In the genomic region with DNA sequence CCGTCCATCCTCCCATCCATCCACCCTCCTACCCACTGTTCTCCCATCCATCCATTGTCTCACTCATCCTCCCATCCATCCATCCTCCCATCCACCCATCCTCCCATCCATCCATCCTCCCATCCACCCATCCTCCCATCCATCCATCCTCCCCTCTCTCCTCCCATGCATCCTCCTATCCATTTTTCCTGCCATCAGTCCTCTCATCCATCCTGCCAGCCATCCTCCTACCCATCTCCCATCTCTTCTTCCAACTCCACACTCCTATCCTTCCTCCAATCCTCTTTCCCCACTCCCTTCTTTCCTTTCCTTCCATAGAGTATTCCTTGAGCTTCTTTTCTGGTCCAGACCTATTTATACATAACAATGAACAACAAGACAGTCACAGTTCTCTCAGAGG, we compare ENCODE assay signal across 22 cellular contexts. TPM values are rescaled to one million over a fixed set of nuclear protein-coding genes. Genes with fewer than 3 reads are reported as not detected.
"Had no signal": no experiment of that assay in that cellular context is flagged by ENCODE, and none has a peak within 500 bp of the region (broad histone marks: within the 10 kb centered on the region; RNA-seq: fewer than 3 reads in every experiment).

No MANE protein-coding gene starts in this region.

- FAIRE-seq: RCC 7860 had no signal

- H3K36me3 ChIP-seq: SJSA1 had no signal

- H3K4me2 ChIP-seq: KMS-11 had no signal

- H3K4me1 ChIP-seq: SJSA1 had no signal

- DNase-seq: IMR-90, Kasumi-1, MM.1S, NCI-H1092 treated with DMSO at 0.1 percent for 48 hours, NCI-H1436, NCI-H187, NCI-H2029, NCI-H2171 treated with DMSO at 0.1 percent for 48 hours, NCI-H2227 treated with DMSO at 0.1 percent for 48 hours, NCI-H524, NCI-H69, NCI-H774, Right ventricle myocardium superior, RPMI8226, SIG-M5 had no signal

- H3K9ac ChIP-seq: KMS-11 had no signal

- H3K27ac ChIP-seq: HL-60, KMS-11, SJSA1, SK-N-MC had no signal

- H3K9me3 ChIP-seq: SJSA1 had no signal

- H3K4me3 ChIP-seq: SJSA1, SK-N-MC had no signal

RNA-seq across cellular contexts. Expression of gene DRC7, which starts 12.1 kb away (rescaled TPM):
- total RNA-seq: IMR-90, M059J, NCI-H460, Right ventricle myocardium superior, SJSA1 had no signal
- polyA plus RNA-seq: IMR-90 had no signal

RNA-seq across cellular contexts. Expression of gene ADGRG3, which starts 38.6 kb away (rescaled TPM):
- total RNA-seq: IMR-90, M059J, SJSA1 had no signal
- polyA plus RNA-seq: IMR-90 had no signal
